Comparison of ENCODE assay signal across 30 cellular contexts in the genomic region with DNA sequence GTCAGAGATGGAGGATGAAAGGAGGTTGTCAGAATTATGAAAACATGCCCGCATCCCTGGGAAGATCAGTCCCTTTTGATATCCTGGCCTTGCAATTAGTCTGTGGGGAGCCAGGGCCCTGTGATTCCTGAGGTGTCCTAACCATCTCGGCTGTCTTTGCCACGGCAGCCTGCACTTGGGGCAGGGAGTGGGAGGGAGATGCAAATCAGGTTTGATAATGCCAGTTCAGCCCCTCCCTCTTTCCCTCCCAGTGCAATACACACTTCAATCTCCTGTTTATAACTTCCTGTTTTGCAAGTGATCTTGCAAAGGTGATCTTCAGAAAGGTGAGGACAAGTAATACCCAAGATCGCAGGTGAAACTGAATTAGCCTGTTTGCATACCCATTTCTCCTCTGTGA.
DNase-seq lines count a peak whose midpoint lies in the region; ATAC-seq and TF ChIP-seq lines count a peak whose summit lies in the region.
"Had no signal": no experiment of that assay in that cellular context is flagged by ENCODE, and none has a peak within 500 bp of the region (broad histone marks: within the 10 kb centered on the region; RNA-seq: fewer than 3 reads in every experiment).

No MANE protein-coding gene starts in this region.

- H3K4me1 Mint-ChIP-seq in effector memory CD8-positive, alpha-beta T cell (ENCODE audit: low read depth in 2 of 2) = peaks cover 18 to 27% of the 10 kb centered on the region in 2 donors
- H3K4me1 Mint-ChIP-seq: stimulated activated naive B cell treated with anti-CD40 and anti-IgM and Interleukin-4, amounts not matched to agents 10 μg/mL and 1 μg/mL and 100 μg/mL, for 72 hours had no signal

- H3K4me1 ChIP-seq in right atrium auricular region (no peaks in the 10 kb centered on the region), PC-3 (ENCODE audit: insufficient read depth, low read length) (no peaks in the 10 kb centered on the region)
- H3K4me1 ChIP-seq: gastroesophageal sphincter, right lobe of liver, uterus had no signal

- no peak overlapping the region for H3K9ac ChIP-seq in PC-3 (ENCODE audit: low read length)

- no peaks in the 10 kb centered on the region for H3K79me2 ChIP-seq in PC-3 (ENCODE audit: low read length)

- H3K27me3 ChIP-seq in right atrium auricular region (no peaks in the 10 kb centered on the region), PC-3 (ENCODE audit: low read length) (no peaks in the 10 kb centered on the region)
- H3K27me3 ChIP-seq: gastroesophageal sphincter, right lobe of liver, uterus had no signal

- peaks cover 4 to 25% of the 10 kb centered on the region in 2 donors for H3K27me3 Mint-ChIP-seq in effector memory CD8-positive, alpha-beta T cell
- H3K27me3 Mint-ChIP-seq: activated CD4-positive, alpha-beta T cell treated with anti-CD3 and anti-CD28 coated beads, Interleukin-2, amount 10 ng/mL, durations not matched to agents 24 days and 14 days; activated naive CD8-positive, alpha-beta T cell treated with anti-CD3 and anti-CD28 coated beads for 36 hours; dendritic cell treated with granulocyte-macrophage colony-stimulating factor and Interleukin-4, amounts not matched to agents 40 ng/mL and 50 ng/mL, for 4 days had no signal

- intact Hi-C loops in Right ventricle myocardium inferior (cut with DNase I) (no loop called here), PC-3 (cut with micrococcal nuclease) (no loop called here)

- H3K9me3 Mint-ChIP-seq in effector memory CD8-positive, alpha-beta T cell = no peaks in the 10 kb centered on the region
- H3K9me3 Mint-ChIP-seq: activated CD4-positive, alpha-beta T cell treated with anti-CD3 and anti-CD28 coated beads, Interleukin-2, amount 10 ng/mL, durations not matched to agents 24 days and 14 days; activated naive CD8-positive, alpha-beta T cell treated with anti-CD3 and anti-CD28 coated beads for 36 hours; dendritic cell treated with granulocyte-macrophage colony-stimulating factor and Interleukin-4, amounts not matched to agents 40 ng/mL and 50 ng/mL, for 4 days; neural crest cell; T-helper 1 cell treated with Interleukin-12 subunit alpha and Interleukin-12 subunit beta and Interleukin-4 antibody, amounts not matched to agents 30 μg/mL and 1 μg/mL, for 36 hours had no signal

- TF ChIP-seq CTCF in right atrium auricular region (IDR thresholded peaks at IDR 0.05) (no peak), PC-3 (conservative IDR thresholded peaks at IDR 0.05; ENCODE audit: low read depth, low read length) (no peak)

- no peak overlapping the region for H3K4me2 ChIP-seq in PC-3 (ENCODE audit: low read length)

- ATAC-seq in Right ventricle myocardium inferior = no peak
- peak; percentile 31 for ATAC-seq in effector memory CD8-positive, alpha-beta T cell (replicated peaks)
- ATAC-seq in HG03565 (IDR thresholded peaks at IDR 0.05; ENCODE audit: unreplicated experiment) = no peak
- ATAC-seq in PC-3 = no peak
- ATAC-seq: gastroesophageal sphincter; left cardiac atrium; right lobe of liver; stimulated activated naive B cell treated with anti-CD40 and anti-IgM and Interleukin-4, amounts not matched to agents 10 μg/mL and 1 μg/mL and 100 μg/mL, for 72 hours had no signal

- H3K27ac ChIP-seq in right atrium auricular region = no peak overlapping the region
- H3K27ac ChIP-seq in PC-3 (ENCODE audit: low read length) = no peak overlapping the region
- H3K27ac ChIP-seq: 22Rv1, gastroesophageal sphincter, right lobe of liver, RWPE1, uterus had no signal

- H3K4me3 ChIP-seq in right atrium auricular region (no peak overlapping the region), PC-3 (ENCODE audit: low read length) (no peak overlapping the region)
- H3K4me3 ChIP-seq: gastroesophageal sphincter, right lobe of liver, uterus had no signal

- BruUV-seq in PC-3 (replicated peaks; lab: Mats Ljungman, UMichigan) = no TSS peak

- no peaks in the 10 kb centered on the region for H3K36me3 Mint-ChIP-seq in effector memory CD8-positive, alpha-beta T cell (ENCODE audit: insufficient read depth)
- H3K36me3 Mint-ChIP-seq: activated naive CD8-positive, alpha-beta T cell treated with anti-CD3 and anti-CD28 coated beads for 36 hours; CD14-positive monocyte; stimulated activated naive B cell treated with anti-CD40 and anti-IgM and Interleukin-4, amounts not matched to agents 10 μg/mL and 1 μg/mL and 100 μg/mL, for 72 hours had no signal

- no peaks in the 10 kb centered on the region for H3K9me3 ChIP-seq in right atrium auricular region
- H3K9me3 ChIP-seq in PC-3 (ENCODE audit: low read length) = no peaks in the 10 kb centered on the region
- H3K9me3 ChIP-seq: gastroesophageal sphincter, right lobe of liver, uterus had no signal

- POLR2A ChIA-PET in PC-3 (lab: Charles Lee; ENCODE audit: unreplicated experiment) = no interaction called here

- CTCF ChIA-PET in PC-3 (lab: Charles Lee) = no interaction called here

- peak overlapping the region in 1 of 2 donors; percentile 85 for H3K27ac Mint-ChIP-seq in effector memory CD8-positive, alpha-beta T cell
- H3K27ac Mint-ChIP-seq: activated CD4-positive, alpha-beta T cell treated with anti-CD3 and anti-CD28 coated beads, Interleukin-2, amount 10 ng/mL, durations not matched to agents 24 days and 14 days; activated naive CD8-positive, alpha-beta T cell treated with anti-CD3 and anti-CD28 coated beads for 36 hours; dendritic cell treated with granulocyte-macrophage colony-stimulating factor and Interleukin-4, amounts not matched to agents 40 ng/mL and 50 ng/mL, for 4 days; stimulated activated naive B cell treated with anti-CD40 and anti-IgM and Interleukin-4, amounts not matched to agents 10 μg/mL and 1 μg/mL and 100 μg/mL, for 72 hours; T-helper 1 cell treated with Interleukin-12 subunit alpha and Interleukin-12 subunit beta and Interleukin-4 antibody, amounts not matched to agents 30 μg/mL and 1 μg/mL, for 36 hours had no signal

- H3K36me3 ChIP-seq in right atrium auricular region (no peaks in the 10 kb centered on the region), PC-3 (ENCODE audit: low read depth, low read length) (no peaks in the 10 kb centered on the region)
- H3K36me3 ChIP-seq: gastroesophageal sphincter, right lobe of liver, uterus had no signal

- DNase-seq in DMS53 (lab: John Stamatoyannopoulos, UW) = peak; percentile 20
- DNase-seq in DMS53 treated with DMSO at 0.1 percent for 48 hours (lab: John Stamatoyannopoulos, UW; ENCODE audit: unreplicated experiment) = no peak
- DNase-seq in right atrium auricular region (ENCODE audit: low spot score) = peak; percentile 16
- no peak for DNase-seq in Right ventricle myocardium inferior (ENCODE audit: missing footprints)
- DNase-seq in effector memory CD8-positive, alpha-beta T cell = no peak
- no peak for DNase-seq in GF-D8 (lab: John Stamatoyannopoulos, UW)
- DNase-seq in PC-3 = no peak
- DNase-seq: activated CD4-positive, alpha-beta T cell treated with anti-CD3 and anti-CD28 coated beads, Interleukin-2, amount 10 ng/mL, durations not matched to agents 24 days and 14 days; activated naive CD8-positive, alpha-beta T cell treated with anti-CD3 and anti-CD28 coated beads for 36 hours; caudate nucleus; hippocampal formation; left cardiac atrium; mammary epithelial cell; NCI-H1092; NCI-H1694 treated with DMSO at 0.1 percent for 48 hours; NCI-H2171 treated with DMSO at 0.1 percent for 48 hours; NCI-H774; stimulated activated CD4-positive, alpha-beta T cell treated with anti-CD3 and anti-CD28 coated beads, Interleukin-12 subunit alpha, Interleukin-12 subunit beta, amount 100 ng/mL, for 4 hours; stimulated activated CD4-positive, alpha-beta T cell treated with anti-CD3 and anti-CD28 coated beads, Interleukin-4, amount 100 ng/mL, for 4 hours; stimulated activated naive B cell treated with anti-CD40 and anti-IgM and Interleukin-4, amounts not matched to agents 10 μg/mL and 1 μg/mL and 100 μg/mL, for 72 hours; uterus had no signal

- no peaks in the 10 kb centered on the region for H3F3A ChIP-seq in PC-3 (ENCODE audit: low read length, unreplicated experiment)

- H3K9me2 ChIP-seq in PC-3 (replicated peaks; ENCODE audit: low read length) = no peaks in the 10 kb centered on the region

- H2AFZ ChIP-seq in PC-3 (ENCODE audit: low read length) = no peak overlapping the region

- no peaks in the 10 kb centered on the region for H4K20me1 ChIP-seq in PC-3 (ENCODE audit: low read length)

- H3K4me3 Mint-ChIP-seq in effector memory CD8-positive, alpha-beta T cell = peak overlapping the region in 1 of 2 donors; percentile 30
- H3K4me3 Mint-ChIP-seq: activated CD4-positive, alpha-beta T cell treated with anti-CD3 and anti-CD28 coated beads, Interleukin-2, amount 10 ng/mL, durations not matched to agents 24 days and 14 days; activated naive CD8-positive, alpha-beta T cell treated with anti-CD3 and anti-CD28 coated beads for 36 hours; CD14-positive monocyte; dendritic cell treated with granulocyte-macrophage colony-stimulating factor and Interleukin-4, amounts not matched to agents 40 ng/mL and 50 ng/mL, for 4 days; neural crest cell; stimulated activated naive B cell treated with anti-CD40 and anti-IgM and Interleukin-4, amounts not matched to agents 10 μg/mL and 1 μg/mL and 100 μg/mL, for 72 hours; T-helper 1 cell treated with Interleukin-12 subunit alpha and Interleukin-12 subunit beta and Interleukin-4 antibody, amounts not matched to agents 30 μg/mL and 1 μg/mL, for 36 hours had no signal

Comparison
In these comparisons a context has a peak if more than half of its experiments do, and no peak if none do; other contexts are left out.
1. DNase-seq: peak in DMS53 (single experiment) and right atrium auricular region (single experiment); none in DMS53 treated with DMSO at 0.1 percent for 48 hours (single experiment), Right ventricle myocardium inferior (single experiment), effector memory CD8-positive, alpha-beta T cell (0 of 3), GF-D8 (single experiment) and PC-3 (single experiment).